Comparison of ENCODE assay signal across 25 cellular contexts in the genomic region with DNA sequence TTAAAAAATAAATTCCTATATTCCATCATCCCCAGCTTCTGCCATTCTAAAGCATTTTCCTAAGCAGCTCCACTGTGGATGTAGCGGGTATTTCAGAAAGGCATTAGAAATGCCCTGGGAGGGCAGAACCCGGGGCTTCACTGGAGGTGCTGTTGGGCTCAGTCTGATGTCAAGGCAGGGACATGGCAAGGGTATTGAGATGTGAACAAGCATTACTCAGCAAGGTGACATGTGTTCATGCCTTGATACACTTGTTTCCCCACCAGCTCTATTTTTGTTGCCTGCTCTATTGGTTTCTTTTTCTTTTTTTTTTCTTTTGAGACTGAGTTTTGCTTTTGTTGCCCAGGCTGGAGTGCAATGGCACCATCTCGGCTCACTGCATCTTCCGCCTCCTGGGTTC.
"Had no signal": no experiment of that assay in that cellular context is flagged by ENCODE, and none has a peak within 500 bp of the region (broad histone marks: within the 10 kb centered on the region; RNA-seq: fewer than 3 reads in every experiment).

No MANE protein-coding gene starts in this region.

- ATAC-seq: esophagus mucosa; left ventricle myocardium superior; lower lobe of right lung; right cardiac atrium; stimulated activated effector memory CD8-positive, alpha-beta T cell treated with anti-CD3 and anti-CD28 coated beads, Interleukin-12 subunit alpha, Interleukin-12 subunit beta, amount 100 ng/mL, for 72 hours; stimulated activated naive CD8-positive, alpha-beta T cell treated with anti-CD3 and anti-CD28 coated beads, Interleukin-15, Interleukin-2, amounts not matched to agents 100 U/mL and 50 U/mL, for 24 hours had no signal

- H3K27me3 Mint-ChIP-seq: dendritic cell treated with granulocyte-macrophage colony-stimulating factor and Interleukin-4, amounts not matched to agents 40 ng/mL and 50 ng/mL, for 4 days had no signal

- FAIRE-seq: keratinocyte, urothelium cell line had no signal

- H3K27ac ChIP-seq: colonic mucosa, epithelial cell of prostate, lower lobe of right lung, neural progenitor cell, prostate gland, testis, tibial nerve, upper lobe of left lung had no signal

- H3K4me3 ChIP-seq: colonic mucosa, lower lobe of right lung, neural progenitor cell, prostate gland, sigmoid colon, testis, tibial nerve, upper lobe of left lung had no signal

- H3K27ac Mint-ChIP-seq: dendritic cell treated with granulocyte-macrophage colony-stimulating factor and Interleukin-4, amounts not matched to agents 40 ng/mL and 50 ng/mL, for 4 days; endodermal cell; nephron; neural progenitor cell; stimulated activated effector memory CD8-positive, alpha-beta T cell treated with anti-CD3 and anti-CD28 coated beads, Interleukin-12 subunit alpha, Interleukin-12 subunit beta, amount 100 ng/mL, for 72 hours had no signal

- DNase-seq: colonic mucosa; effector CD8-positive, alpha-beta T cell; endodermal cell; foreskin melanocyte; head of caudate nucleus; left ventricle myocardium superior; lower lobe of right lung; right cardiac atrium; sigmoid colon; stimulated activated CD4-positive, alpha-beta T cell treated with anti-CD3 and anti-CD28 coated beads, Interleukin-2, amount 100 ng/mL, for 24 hours; stimulated activated CD4-positive, alpha-beta T cell treated with anti-CD3 and anti-CD28 coated beads, Interleukin-4, amount 100 ng/mL, for 24 hours; stimulated activated naive CD8-positive, alpha-beta T cell treated with anti-CD3 and anti-CD28 coated beads, Interleukin-15, Interleukin-2, amounts not matched to agents 100 U/mL and 50 U/mL, for 24 hours; substantia nigra; testis; upper lobe of left lung had no signal

- H3K4me3 Mint-ChIP-seq: dendritic cell treated with granulocyte-macrophage colony-stimulating factor and Interleukin-4, amounts not matched to agents 40 ng/mL and 50 ng/mL, for 4 days; endodermal cell; nephron; neural progenitor cell; stimulated activated effector memory CD8-positive, alpha-beta T cell treated with anti-CD3 and anti-CD28 coated beads, Interleukin-12 subunit alpha, Interleukin-12 subunit beta, amount 100 ng/mL, for 72 hours had no signal

- H3K9me3 ChIP-seq: colonic mucosa, prostate gland, testis had no signal

- H3K4me1 ChIP-seq: colonic mucosa, prostate gland had no signal

- H3K36me3 ChIP-seq: colonic mucosa, lower lobe of right lung, neural progenitor cell, prostate gland, sigmoid colon, upper lobe of left lung had no signal

- H3K27me3 ChIP-seq: colonic mucosa, sigmoid colon, testis, tibial nerve, upper lobe of left lung had no signal
